In genomic region chr9:136345281-136346156, GRCh38 we compare ENCODE assay signal across 9 cellular contexts. TPM values are rescaled to one million over a fixed set of nuclear protein-coding genes. Genes with fewer than 3 reads are reported as not detected.
A peak's percentile ranks its signal among the peaks of the same experiment; 100 is the strongest.
DNase-seq lines count a peak whose midpoint lies in the region; ATAC-seq, FAIRE-seq and TF ChIP-seq lines count a peak whose summit lies in the region.
"Had no signal": no experiment of that assay in that cellular context is flagged by ENCODE, and none has a peak within 500 bp of the region (broad histone marks: within the 10 kb centered on the region; RNA-seq: fewer than 3 reads in every experiment).

No MANE protein-coding gene starts in this region.

- ATAC-seq in Right ventricle myocardium superior (ENCODE audit: poor library complexity), result peak; percentile 51

- in situ Hi-C loops in GM13977 (cut with MboI; ENCODE audit: low pct_unique_long_range_greater_than_20kb, low sequenced_read_pairs, unreplicated experiment), result no loop called here

- FAIRE-seq in GM12891 (lab: Jason Lieb, UNC), result no peak

- H3K27me3 ChIP-seq in adrenal gland, result no peaks in the 10 kb centered on the region

- peaks cover 16 to 45% of the 10 kb centered on the region in 2 donors for H3K4me1 ChIP-seq in adrenal gland (replicated peaks in 1 of 2)

- H3K4me3 ChIP-seq in adrenal gland, result no peak overlapping the region

- no peaks in the 10 kb centered on the region for H3K4me1 Mint-ChIP-seq in activated CD4-positive, alpha-beta T cell treated with anti-CD3 and anti-CD28 coated beads, Interleukin-2, amount 10 ng/mL, durations not matched to agents 24 days and 14 days

- H3K9me3 ChIP-seq in adrenal gland (replicated peaks in 1 of 3), result no peaks in the 10 kb centered on the region

- TF ChIP-seq CTCF in adrenal gland (IDR thresholded peaks at IDR 0.05), result peak; percentile 12 to 56 (median 44)
- TF ChIP-seq CTCF in GM13977 (IDR thresholded peaks at IDR 0.05; ENCODE audit: extremely low read depth, insufficient read depth, missing control alignments), result no peak

- no peaks in the 10 kb centered on the region for H3K27me3 Mint-ChIP-seq in activated CD4-positive, alpha-beta T cell treated with anti-CD3 and anti-CD28 coated beads, Interleukin-2, amount 10 ng/mL, durations not matched to agents 24 days and 14 days

- no peak overlapping the region for H3K4me3 Mint-ChIP-seq in activated CD4-positive, alpha-beta T cell treated with anti-CD3 and anti-CD28 coated beads, Interleukin-2, amount 10 ng/mL, durations not matched to agents 24 days and 14 days

- no peaks in the 10 kb centered on the region for H3K36me3 Mint-ChIP-seq in activated CD4-positive, alpha-beta T cell treated with anti-CD3 and anti-CD28 coated beads, Interleukin-2, amount 10 ng/mL, durations not matched to agents 24 days and 14 days (ENCODE audit: low read depth)

- no peak overlapping the region for H3K27ac Mint-ChIP-seq in activated CD4-positive, alpha-beta T cell treated with anti-CD3 and anti-CD28 coated beads, Interleukin-2, amount 10 ng/mL, durations not matched to agents 24 days and 14 days

- DNase-seq in DMS53 treated with DMSO at 0.1 percent for 48 hours (lab: John Stamatoyannopoulos, UW; ENCODE audit: unreplicated experiment), result peak; percentile 37
- DNase-seq in adrenal gland, result peak in 6 of 7 donors; percentile 52 to 82 (median 72)
- peak; percentile 87 for DNase-seq in Right ventricle myocardium superior
- DNase-seq in posterior vena cava (ENCODE audit: low spot score), result peak; percentile 94
- no peak for DNase-seq in GM12891 (ENCODE audit: insufficient read length, low spot score)
- DNase-seq in activated CD4-positive, alpha-beta T cell treated with anti-CD3 and anti-CD28 coated beads, Interleukin-2, amount 10 ng/mL, durations not matched to agents 24 days and 14 days, result no peak
- no peak for DNase-seq in activated naive CD4-positive, alpha-beta T cell (lab: John Stamatoyannopoulos, UW)
- DNase-seq in GM13977 (ENCODE audit: low spot score), result no peak
- DNase-seq: NCI-H1105 treated with DMSO at 0.1 percent for 48 hours had no signal

- TF ChIP-seq POLR2A in adrenal gland (IDR thresholded peaks at IDR 0.05), result no peak
- no peak for TF ChIP-seq POLR2A in GM12891 (IDR thresholded peaks at IDR 0.05; ENCODE audit: low read depth, low read length)

- H3K36me3 ChIP-seq in adrenal gland (replicated peaks in 1 of 2), result no peaks in the 10 kb centered on the region

- no peaks in the 10 kb centered on the region for H3K9me3 Mint-ChIP-seq in activated CD4-positive, alpha-beta T cell treated with anti-CD3 and anti-CD28 coated beads, Interleukin-2, amount 10 ng/mL, durations not matched to agents 24 days and 14 days

- intact Hi-C loops in adrenal gland (cut with DNase I) (no loop called here), Right ventricle myocardium superior (cut with DNase I) (no loop called here), posterior vena cava (cut with DNase I) (no loop called here)
- intact Hi-C loops in activated CD4-positive, alpha-beta T cell treated with anti-CD3 and anti-CD28 coated beads, Interleukin-2, amount 10 ng/mL, durations not matched to agents 24 days and 14 days (cut with micrococcal nuclease), result no loop called here

- H3K27ac ChIP-seq in adrenal gland, result peak overlapping the region in 2 of 5 donors; percentile 49 to 75

- WGBS in adrenal gland, 4 donors, result 57 to 61% (median 60%) methylated on average over 2 to 43 of the region's 43 CpGs

TF ChIP-seq in GM12891, 5 proteins besides CTCF, POLR2A, EP300 and RAD21:
- TF ChIP-seq PAX5 (IDR thresholded peaks at IDR 0.05; ENCODE audit: insufficient read depth, low read length, severe bottlenecking), result no peak
- no peak for TF ChIP-seq POU2F2 (IDR thresholded peaks at IDR 0.05; ENCODE audit: low read depth, low read length)
- no peak for TF ChIP-seq POLR2AphosphoS5 (IDR thresholded peaks at IDR 0.05; ENCODE audit: low read depth, low read length)
- no peak for TF ChIP-seq SPI1 (IDR thresholded peaks at IDR 0.05; ENCODE audit: low read depth, low read length)
- TF ChIP-seq TAF1 (IDR thresholded peaks at IDR 0.05; ENCODE audit: low read depth, low read length), result no peak

RNA-seq across cellular contexts. Expression of gene DNLZ, which starts 18.0 kb away (rescaled TPM):
- total RNA-seq in adrenal gland (10 to 100 TPM; 12.1 to 28.9 (median 18.3) TPM), Right ventricle myocardium superior (39.9 TPM), posterior vena cava (10 to 100 TPM; 19.9 to 23.6 TPM)
- 10 to 100 TPM in 2 of 3 donors, 1 to 10 TPM in 1; 3.1 to 20.5 (median 14.7) TPM for polyA plus RNA-seq in adrenal gland
- polyA plus RNA-seq in GM12891 (2012; ENCODE audit: low read depth, missing spikeins), result 12.1 TPM
- 31.5 and 34.0 TPM in 2 replicates for total RNA-seq in activated CD4-positive, alpha-beta T cell treated with anti-CD3 and anti-CD28 coated beads, Interleukin-2, amount 10 ng/mL, durations not matched to agents 24 days and 14 days

RNA-seq across cellular contexts. Expression of gene GPSM1, which starts 18.2 kb away (rescaled TPM):
- 10 to 100 TPM in 7 of 8 donors, 1 to 10 TPM in 1; 9.9 to 50.4 (median 17.2) TPM for total RNA-seq in adrenal gland
- 10 to 100 TPM in 2 of 3 donors, 1 to 10 TPM in 1; 2.9 to 48.9 (median 31.5) TPM for polyA plus RNA-seq in adrenal gland
- total RNA-seq in Right ventricle myocardium superior, result 50.3 TPM
- total RNA-seq in posterior vena cava, result 10 to 100 TPM; 13.8 to 17.0 TPM
- polyA plus RNA-seq in GM12891 (2012; ENCODE audit: low read depth, missing spikeins), result 0.04 TPM
- total RNA-seq in activated CD4-positive, alpha-beta T cell treated with anti-CD3 and anti-CD28 coated beads, Interleukin-2, amount 10 ng/mL, durations not matched to agents 24 days and 14 days, result 19.2 and 20.5 TPM in 2 replicates

RNA-seq across cellular contexts. Expression of gene CARD9, which starts 27.9 kb away (rescaled TPM):
- total RNA-seq in adrenal gland, result 1 to 10 TPM; 1.1 to 5.8 (median 4.0) TPM
- 10 to 100 TPM in 1 of 3 donors, 1 to 10 TPM in 1, under 1 TPM in 1; 0.35 to 10.6 (median 5.7) TPM for polyA plus RNA-seq in adrenal gland
- 0.78 TPM for total RNA-seq in Right ventricle myocardium superior
- 1 to 10 TPM; 3.1 to 3.9 TPM for total RNA-seq in posterior vena cava
- 0.33 TPM for polyA plus RNA-seq in GM12891 (2012; ENCODE audit: low read depth, missing spikeins)
- total RNA-seq in activated CD4-positive, alpha-beta T cell treated with anti-CD3 and anti-CD28 coated beads, Interleukin-2, amount 10 ng/mL, durations not matched to agents 24 days and 14 days, result 7.8 and 9.2 TPM in 2 replicates

RNA-seq across cellular contexts. Expression of gene CCDC187, which starts 41.6 kb away (rescaled TPM):
- under 1 TPM in 7 of 8 donors, not detected in 1; 0.04 to 0.19 (median 0.09) TPM for total RNA-seq in adrenal gland
- polyA plus RNA-seq in adrenal gland, result under 1 TPM; under 0.01 to 0.08 (median 0.04) TPM
- total RNA-seq in Right ventricle myocardium superior, result not detected
- not detected for total RNA-seq in posterior vena cava
- 0.03 TPM for polyA plus RNA-seq in GM12891 (2012; ENCODE audit: low read depth, missing spikeins)
- not detected in 2 replicates for total RNA-seq in activated CD4-positive, alpha-beta T cell treated with anti-CD3 and anti-CD28 coated beads, Interleukin-2, amount 10 ng/mL, durations not matched to agents 24 days and 14 days

RNA-seq across cellular contexts. Expression of gene SNAPC4, which starts 54.5 kb away (rescaled TPM):
- total RNA-seq in adrenal gland, result 10 to 100 TPM in 1 of 8 donors, 1 to 10 TPM in 7; 3.3 to 10.6 (median 5.6) TPM
- 10 to 100 TPM in 1 of 3 donors, 1 to 10 TPM in 2; 3.4 to 20.1 (median 8.3) TPM for polyA plus RNA-seq in adrenal gland
- total RNA-seq in Right ventricle myocardium superior, result 3.3 TPM
- 1 to 10 TPM; 4.7 to 4.9 TPM for total RNA-seq in posterior vena cava
- 9.8 TPM for polyA plus RNA-seq in GM12891 (2012; ENCODE audit: low read depth, missing spikeins)
- 27.3 and 28.0 TPM in 2 replicates for total RNA-seq in activated CD4-positive, alpha-beta T cell treated with anti-CD3 and anti-CD28 coated beads, Interleukin-2, amount 10 ng/mL, durations not matched to agents 24 days and 14 days

Comparison
In these comparisons a context has a peak if more than half of its experiments do, and no peak if none do; other contexts are left out.
1. DNase-seq: peak in DMS53 treated with DMSO at 0.1 percent for 48 hours (single experiment), adrenal gland (6 of 7), Right ventricle myocardium superior (single experiment) and posterior vena cava (single experiment); none in GM12891 (single experiment), activated CD4-positive, alpha-beta T cell treated with anti-CD3 and anti-CD28 coated beads, Interleukin-2, amount 10 ng/mL, durations not matched to agents 24 days and 14 days (single experiment), activated naive CD4-positive, alpha-beta T cell (0 of 4) and GM13977 (single experiment).